In genomic region chr13:93758575-93758974, GRCh38 we compare ENCODE assay signal across 21 cellular contexts.
DNase-seq lines count a peak whose midpoint lies in the region; ATAC-seq and TF ChIP-seq lines count a peak whose summit lies in the region.
"Had no signal": no experiment of that assay in that cellular context is flagged by ENCODE, and none has a peak within 500 bp of the region (broad histone marks: within the 10 kb centered on the region; RNA-seq: fewer than 3 reads in every experiment).

No MANE protein-coding gene starts in this region.

- peaks cover 12% of the 10 kb centered on the region for H3K9me3 Mint-ChIP-seq in activated T-helper 17 cell treated with anti-CD3 and anti-CD28 coated beads, Interleukin-2, amount 50 U/mL, for 72 hours

- no peaks in the 10 kb centered on the region for H3K36me3 Mint-ChIP-seq in activated T-helper 17 cell treated with anti-CD3 and anti-CD28 coated beads, Interleukin-2, amount 50 U/mL, for 72 hours (ENCODE audit: low read depth)
- H3K36me3 Mint-ChIP-seq: activated naive CD4-positive, alpha-beta T cell treated with anti-CD3 and anti-CD28 coated beads, Interleukin-2, amount 50 U/mL, for 24 hours; naive thymus-derived CD4-positive, alpha-beta T cell had no signal

- H3K9me3 ChIP-seq in tibial artery: no peaks in the 10 kb centered on the region
- H3K9me3 ChIP-seq: body of pancreas, prostate gland had no signal

- peaks cover 0 to 6% (median 0%) of the 10 kb centered on the region in 4 donors for H3K4me1 ChIP-seq in tibial artery
- H3K4me1 ChIP-seq: body of pancreas, prostate gland, spleen had no signal

- intact Hi-C loops in tibial artery (cut with DNase I; ENCODE audit: low total_unique reads): no loop called here

- peak; percentile 81 for ATAC-seq in activated T-helper 17 cell treated with anti-CD3 and anti-CD28 coated beads, Interleukin-2, amount 50 U/mL, for 72 hours (replicated peaks)
- ATAC-seq in HG03095 (IDR thresholded peaks at IDR 0.05; ENCODE audit: unreplicated experiment): no peak
- ATAC-seq: activated CD4-positive, alpha-beta T cell treated with anti-CD3 and anti-CD28 coated beads for 36 hours; body of pancreas; naive thymus-derived CD4-positive, alpha-beta T cell had no signal

- peak overlapping the region; percentile 43 for H3K4me3 Mint-ChIP-seq in activated T-helper 17 cell treated with anti-CD3 and anti-CD28 coated beads, Interleukin-2, amount 50 U/mL, for 72 hours
- H3K4me3 Mint-ChIP-seq: activated CD4-positive, alpha-beta T cell treated with anti-CD3 and anti-CD28 coated beads for 36 hours; activated naive CD4-positive, alpha-beta T cell treated with anti-CD3 and anti-CD28 coated beads, Interleukin-2, amount 50 U/mL, for 24 hours; naive thymus-derived CD4-positive, alpha-beta T cell had no signal

- H3K27me3 ChIP-seq in tibial artery: no peaks in the 10 kb centered on the region
- H3K27me3 ChIP-seq: body of pancreas, spleen had no signal

- H3K27me3 Mint-ChIP-seq in activated T-helper 17 cell treated with anti-CD3 and anti-CD28 coated beads, Interleukin-2, amount 50 U/mL, for 72 hours: no peaks in the 10 kb centered on the region
- H3K27me3 Mint-ChIP-seq: activated CD4-positive, alpha-beta T cell treated with anti-CD3 and anti-CD28 coated beads for 36 hours; activated naive CD4-positive, alpha-beta T cell treated with anti-CD3 and anti-CD28 coated beads, Interleukin-2, amount 50 U/mL, for 24 hours had no signal

- H3K27ac Mint-ChIP-seq in activated T-helper 17 cell treated with anti-CD3 and anti-CD28 coated beads, Interleukin-2, amount 50 U/mL, for 72 hours: peak overlapping the region; percentile 47
- H3K27ac Mint-ChIP-seq: activated CD4-positive, alpha-beta T cell treated with anti-CD3 and anti-CD28 coated beads for 36 hours; activated naive CD4-positive, alpha-beta T cell treated with anti-CD3 and anti-CD28 coated beads, Interleukin-2, amount 50 U/mL, for 24 hours; naive thymus-derived CD4-positive, alpha-beta T cell had no signal

- DNase-seq in A172 (ENCODE audit: low spot score): peak; percentile 23
- DNase-seq in HFF-Myc (ENCODE audit: extremely low read depth, low read depth): peak; percentile 9
- peak; percentile 20 to 40 for DNase-seq in foreskin fibroblast
- DNase-seq in tibial artery: no peak
- no peak for DNase-seq in superior temporal gyrus (ENCODE audit: extremely low spot score)
- DNase-seq in activated CD4-positive, alpha-beta T cell treated with anti-CD3 and anti-CD28 coated beads, Interleukin-2, amount 50 U/mL, for 4 hours: no peak
- DNase-seq: activated CD4-positive, alpha-beta T cell treated with anti-CD3 and anti-CD28 coated beads for 36 hours; activated T-cell treated with anti-CD3 and anti-CD28 coated beads, Interleukin-2, amount 50 U/mL, for 1 hour; body of pancreas; effector CD8-positive, alpha-beta T cell; foreskin melanocyte; KG1; naive thymus-derived CD4-positive, alpha-beta T cell; NCI-H1417 treated with DMSO at 0.1 percent for 48 hours; SHP77 treated with DMSO at 0.1 percent for 48 hours; spleen; stimulated activated naive CD4-positive, alpha-beta T cell had no signal

- TF ChIP-seq CTCF in HFF-Myc (IDR thresholded peaks at IDR 0.05; ENCODE audit: low read depth, low read length, missing control alignments): no peak
- no peak for TF ChIP-seq CTCF in foreskin fibroblast (IDR thresholded peaks at IDR 0.05; ENCODE audit: low read depth, low read length)
- TF ChIP-seq CTCF in tibial artery (IDR thresholded peaks at IDR 0.05): no peak

- H3K27ac ChIP-seq in tibial artery: no peak overlapping the region
- H3K27ac ChIP-seq: body of pancreas, prostate gland, spleen had no signal

- H3K36me3 ChIP-seq in tibial artery: no peaks in the 10 kb centered on the region
- H3K36me3 ChIP-seq: prostate gland, spleen had no signal

- H3K4me3 ChIP-seq in HFF-Myc (replicated peaks; ENCODE audit: low read depth, low read length): no peak overlapping the region
- H3K4me3 ChIP-seq in foreskin fibroblast (ENCODE audit: low read depth in 1 of 2, low read length in 2 of 2): no peak overlapping the region
- H3K4me3 ChIP-seq in tibial artery: no peak overlapping the region
- H3K4me3 ChIP-seq: body of pancreas, prostate gland, spleen had no signal

- peaks cover 7% of the 10 kb centered on the region for H3K4me1 Mint-ChIP-seq in activated T-helper 17 cell treated with anti-CD3 and anti-CD28 coated beads, Interleukin-2, amount 50 U/mL, for 72 hours
- H3K4me1 Mint-ChIP-seq: activated CD4-positive, alpha-beta T cell treated with anti-CD3 and anti-CD28 coated beads for 36 hours; activated naive CD4-positive, alpha-beta T cell treated with anti-CD3 and anti-CD28 coated beads, Interleukin-2, amount 50 U/mL, for 24 hours had no signal

Comparison
In these comparisons a context has a peak if more than half of its experiments do, and no peak if none do; other contexts are left out.
1. DNase-seq: peak in A172 (single experiment), HFF-Myc (single experiment) and foreskin fibroblast (2 of 2); none in tibial artery (0 of 2), superior temporal gyrus (single experiment) and activated CD4-positive, alpha-beta T cell treated with anti-CD3 and anti-CD28 coated beads, Interleukin-2, amount 50 U/mL, for 4 hours (0 of 2).